Comparison of ENCODE assay signal across 1 cellular context in genomic region chr15:99731336-99732267, GRCh38.
TF ChIP-seq lines count a peak whose summit lies in the region.

No MANE protein-coding gene starts in this region.

TF ChIP-seq in SK-N-SH, 30 proteins besides CTCF, POLR2A, EP300 and RAD21 (continued from another document):
- no peak for TF ChIP-seq YY1 (IDR thresholded peaks at IDR 0.05; ENCODE audit: low read depth)
- no peak for TF ChIP-seq JUND (IDR thresholded peaks at IDR 0.05)
- no peak for TF ChIP-seq REST (IDR thresholded peaks at IDR 0.05; ENCODE audit: low read depth, low read length)
- no peak for TF ChIP-seq PBX3 (IDR thresholded peaks at IDR 0.05)
- no peak for TF ChIP-seq RXRA (IDR thresholded peaks at IDR 0.05; ENCODE audit: borderline replicate concordance, low read depth)
- TF ChIP-seq CHD2 (IDR thresholded peaks at IDR 0.05; ENCODE audit: low read length, partially characterized antibody) = no peak
- TF ChIP-seq FOXJ3 (CRISPR knock-in tag; IDR thresholded peaks at IDR 0.05) = no peak
- TF ChIP-seq GATA2 (CRISPR knock-in tag; IDR thresholded peaks at IDR 0.05) = no peak
